Comparison of ENCODE assay signal across 8 cellular contexts in genomic region chr18:63949068-63949737, GRCh38. TPM values are rescaled to one million over a fixed set of nuclear protein-coding genes. Genes with fewer than 3 reads are reported as not detected.
DNase-seq lines count a peak whose midpoint lies in the region; ATAC-seq and TF ChIP-seq lines count a peak whose summit lies in the region.

HMSD (plus strand) TSS chr18:63949301; CDS start chr18:63953456, 4,155 bp downstream.

- no peaks in the 10 kb centered on the region for H3K36me3 Mint-ChIP-seq in brain

- H3K27me3 ChIP-seq in kidney epithelial cell (ENCODE audit: control insufficient read depth, insufficient read depth, low read length), result no peaks in the 10 kb centered on the region

- peaks cover 29% of the 10 kb centered on the region for H3K27me3 Mint-ChIP-seq in brain

- TF ChIP-seq CTCF in brain (conservative IDR thresholded peaks at IDR 0.05), result peak in 1 of 2 experiments; percentile 17
- peak; percentile 58 for TF ChIP-seq CTCF in kidney epithelial cell (IDR thresholded peaks at IDR 0.05; ENCODE audit: insufficient read depth, low read length, poor library complexity, severe bottlenecking)

- peaks cover 9% of the 10 kb centered on the region for H3K4me1 Mint-ChIP-seq in brain

- peak; percentile 89 for ATAC-seq in GM21390 (IDR thresholded peaks at IDR 0.05; ENCODE audit: unreplicated experiment)
- peak; percentile 75 for ATAC-seq in SK-N-SH treated with all-trans-retinoic acid at 6 μM for 48 hours

- peak within 1 kb of the TSS; percentile 44 for H3K4me3 ChIP-seq in kidney epithelial cell (ENCODE audit: low read depth, low read length)

- H3K9me3 Mint-ChIP-seq in brain, result peaks cover 4 to 8% (median 5%) of the 10 kb centered on the region in 5 experiments

- no peaks in the 10 kb centered on the region for H3K36me3 ChIP-seq in kidney epithelial cell (ENCODE audit: control insufficient read depth, insufficient read depth, low read length)

- peak within 1 kb of the TSS in 4 of 5 experiments; percentile 19 to 60 (median 55) for H3K4me3 Mint-ChIP-seq in brain

- H3K27ac Mint-ChIP-seq in brain, result peak within 1 kb of the TSS in 1 of 5 experiments; percentile 67

- DNase-seq in EH (ENCODE audit: low read depth), result peak; percentile 43
- DNase-seq in HPDE6-E6E7 (ENCODE audit: extremely low spot score), result peak; percentile 55
- DNase-seq in kidney epithelial cell (ENCODE audit: low read depth), result no peak
- DNase-seq in stimulated activated CD4-positive, alpha-beta T cell treated with anti-CD3 and anti-CD28 coated beads, Interleukin-2, amount 100 ng/mL, for 48 hours, result peak; percentile 49 to 57
- DNase-seq in GF-D8 (lab: John Stamatoyannopoulos, UW), result no peak

TF ChIP-seq in SK-N-SH treated with all-trans-retinoic acid at 6 μM for 48 hours, 23 proteins besides CTCF, POLR2A, EP300 and RAD21:
- TF ChIP-seq PPARA (CRISPR knock-in tag; IDR thresholded peaks at IDR 0.05; ENCODE audit: borderline replicate concordance) (no peak), ESRRG (CRISPR knock-in tag; IDR thresholded peaks at IDR 0.05) (no peak), CSDC2 (CRISPR knock-in tag; IDR thresholded peaks at IDR 0.05) (no peak), OSR1 (CRISPR knock-in tag; IDR thresholded peaks at IDR 0.05) (no peak), ZC3H10 (CRISPR knock-in tag; IDR thresholded peaks at IDR 0.05) (no peak), PATZ1 (CRISPR knock-in tag; IDR thresholded peaks at IDR 0.05; ENCODE audit: borderline replicate concordance) (no peak), TCF4 (CRISPR knock-in tag; IDR thresholded peaks at IDR 0.05; ENCODE audit: borderline replicate concordance) (no peak), POU6F1 (CRISPR knock-in tag; IDR thresholded peaks at IDR 0.05; ENCODE audit: borderline replicate concordance, low read depth) (no peak), ZNF8 (CRISPR knock-in tag; IDR thresholded peaks at IDR 0.05) (no peak), ISL1 (CRISPR knock-in tag; IDR thresholded peaks at IDR 0.05) (no peak), TOX (CRISPR knock-in tag; IDR thresholded peaks at IDR 0.05; ENCODE audit: borderline replicate concordance) (no peak), TSHZ2 (CRISPR knock-in tag; IDR thresholded peaks at IDR 0.05) (no peak)
- TF ChIP-seq, protein P1, sequence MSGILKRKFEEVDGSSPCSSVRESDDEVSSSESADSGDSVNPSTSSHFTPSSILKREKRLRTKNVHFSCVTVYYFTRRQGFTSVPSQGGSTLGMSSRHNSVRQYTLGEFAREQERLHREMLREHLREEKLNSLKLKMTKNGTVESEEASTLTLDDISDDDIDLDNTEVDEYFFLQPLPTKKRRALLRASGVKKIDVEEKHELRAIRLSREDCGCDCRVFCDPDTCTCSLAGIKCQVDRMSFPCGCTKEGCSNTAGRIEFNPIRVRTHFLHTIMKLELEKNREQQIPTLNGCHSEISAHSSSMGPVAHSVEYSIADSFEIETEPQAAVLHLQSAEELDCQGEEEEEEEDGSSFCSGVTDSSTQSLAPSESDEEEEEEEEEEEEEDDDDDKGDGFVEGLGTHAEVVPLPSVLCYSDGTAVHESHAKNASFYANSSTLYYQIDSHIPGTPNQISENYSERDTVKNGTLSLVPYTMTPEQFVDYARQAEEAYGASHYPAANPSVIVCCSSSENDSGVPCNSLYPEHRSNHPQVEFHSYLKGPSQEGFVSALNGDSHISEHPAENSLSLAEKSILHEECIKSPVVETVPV (CRISPR knock-in tag; IDR thresholded peaks at IDR 0.05), result no peak

RNA-seq across cellular contexts. Expression of gene HMSD, which starts in this region (rescaled TPM):
- polyA plus RNA-seq in brain (ENCODE audit: insufficient read depth, low read depth, low replicate concordance), result 5.3 TPM
- not detected in 2 replicates for total RNA-seq in kidney epithelial cell

Comparison
In these comparisons a context has a peak if more than half of its experiments do, and no peak if none do; other contexts are left out.
1. DNase-seq: peak in EH (single experiment), HPDE6-E6E7 (single experiment) and stimulated activated CD4-positive, alpha-beta T cell treated with anti-CD3 and anti-CD28 coated beads, Interleukin-2, amount 100 ng/mL, for 48 hours (2 of 2); none in kidney epithelial cell (single experiment) and GF-D8 (single experiment).